ENCODE assay signal across 2 cellular contexts in the genomic region with DNA sequence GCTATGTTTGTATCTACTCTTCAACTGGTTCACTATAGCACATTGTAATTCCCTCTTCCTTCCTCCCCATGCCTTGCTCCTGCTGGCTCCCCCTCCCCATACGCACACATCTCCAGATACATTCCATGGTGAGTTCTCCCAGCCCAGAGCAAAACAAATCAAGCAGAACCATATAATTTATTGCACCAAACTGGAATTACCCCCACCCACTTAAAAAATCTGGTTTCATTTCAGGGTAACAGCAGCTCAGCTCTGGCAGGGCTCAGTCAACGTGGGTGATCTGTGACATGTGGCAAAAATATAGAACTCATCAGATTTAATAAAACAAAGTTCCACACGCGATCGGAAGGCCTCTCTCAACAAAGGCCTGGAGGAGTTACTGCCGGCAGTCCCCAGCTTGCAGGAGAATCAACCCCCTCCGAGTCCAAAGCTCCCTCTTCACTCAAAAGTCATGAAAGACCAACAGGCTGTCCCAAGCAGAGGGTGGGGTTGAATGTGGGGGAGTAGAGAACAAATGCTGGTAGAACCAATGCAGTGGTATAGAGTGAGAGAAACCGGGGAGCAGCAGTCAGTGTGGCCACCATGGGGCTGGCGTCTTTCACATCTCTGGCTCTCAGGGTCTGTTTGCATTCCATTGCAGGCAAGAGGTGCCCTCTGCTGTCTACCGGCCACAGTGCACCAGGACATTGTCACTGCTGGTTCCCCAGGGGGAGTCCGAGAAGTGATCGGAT.
TF ChIP-seq lines count a peak whose summit lies in the region.

No MANE protein-coding gene starts in this region.

TF ChIP-seq in GM23338, 12 proteins besides CTCF, POLR2A, EP300 and RAD21 (continued from another document):
- TF ChIP-seq, protein P1, sequence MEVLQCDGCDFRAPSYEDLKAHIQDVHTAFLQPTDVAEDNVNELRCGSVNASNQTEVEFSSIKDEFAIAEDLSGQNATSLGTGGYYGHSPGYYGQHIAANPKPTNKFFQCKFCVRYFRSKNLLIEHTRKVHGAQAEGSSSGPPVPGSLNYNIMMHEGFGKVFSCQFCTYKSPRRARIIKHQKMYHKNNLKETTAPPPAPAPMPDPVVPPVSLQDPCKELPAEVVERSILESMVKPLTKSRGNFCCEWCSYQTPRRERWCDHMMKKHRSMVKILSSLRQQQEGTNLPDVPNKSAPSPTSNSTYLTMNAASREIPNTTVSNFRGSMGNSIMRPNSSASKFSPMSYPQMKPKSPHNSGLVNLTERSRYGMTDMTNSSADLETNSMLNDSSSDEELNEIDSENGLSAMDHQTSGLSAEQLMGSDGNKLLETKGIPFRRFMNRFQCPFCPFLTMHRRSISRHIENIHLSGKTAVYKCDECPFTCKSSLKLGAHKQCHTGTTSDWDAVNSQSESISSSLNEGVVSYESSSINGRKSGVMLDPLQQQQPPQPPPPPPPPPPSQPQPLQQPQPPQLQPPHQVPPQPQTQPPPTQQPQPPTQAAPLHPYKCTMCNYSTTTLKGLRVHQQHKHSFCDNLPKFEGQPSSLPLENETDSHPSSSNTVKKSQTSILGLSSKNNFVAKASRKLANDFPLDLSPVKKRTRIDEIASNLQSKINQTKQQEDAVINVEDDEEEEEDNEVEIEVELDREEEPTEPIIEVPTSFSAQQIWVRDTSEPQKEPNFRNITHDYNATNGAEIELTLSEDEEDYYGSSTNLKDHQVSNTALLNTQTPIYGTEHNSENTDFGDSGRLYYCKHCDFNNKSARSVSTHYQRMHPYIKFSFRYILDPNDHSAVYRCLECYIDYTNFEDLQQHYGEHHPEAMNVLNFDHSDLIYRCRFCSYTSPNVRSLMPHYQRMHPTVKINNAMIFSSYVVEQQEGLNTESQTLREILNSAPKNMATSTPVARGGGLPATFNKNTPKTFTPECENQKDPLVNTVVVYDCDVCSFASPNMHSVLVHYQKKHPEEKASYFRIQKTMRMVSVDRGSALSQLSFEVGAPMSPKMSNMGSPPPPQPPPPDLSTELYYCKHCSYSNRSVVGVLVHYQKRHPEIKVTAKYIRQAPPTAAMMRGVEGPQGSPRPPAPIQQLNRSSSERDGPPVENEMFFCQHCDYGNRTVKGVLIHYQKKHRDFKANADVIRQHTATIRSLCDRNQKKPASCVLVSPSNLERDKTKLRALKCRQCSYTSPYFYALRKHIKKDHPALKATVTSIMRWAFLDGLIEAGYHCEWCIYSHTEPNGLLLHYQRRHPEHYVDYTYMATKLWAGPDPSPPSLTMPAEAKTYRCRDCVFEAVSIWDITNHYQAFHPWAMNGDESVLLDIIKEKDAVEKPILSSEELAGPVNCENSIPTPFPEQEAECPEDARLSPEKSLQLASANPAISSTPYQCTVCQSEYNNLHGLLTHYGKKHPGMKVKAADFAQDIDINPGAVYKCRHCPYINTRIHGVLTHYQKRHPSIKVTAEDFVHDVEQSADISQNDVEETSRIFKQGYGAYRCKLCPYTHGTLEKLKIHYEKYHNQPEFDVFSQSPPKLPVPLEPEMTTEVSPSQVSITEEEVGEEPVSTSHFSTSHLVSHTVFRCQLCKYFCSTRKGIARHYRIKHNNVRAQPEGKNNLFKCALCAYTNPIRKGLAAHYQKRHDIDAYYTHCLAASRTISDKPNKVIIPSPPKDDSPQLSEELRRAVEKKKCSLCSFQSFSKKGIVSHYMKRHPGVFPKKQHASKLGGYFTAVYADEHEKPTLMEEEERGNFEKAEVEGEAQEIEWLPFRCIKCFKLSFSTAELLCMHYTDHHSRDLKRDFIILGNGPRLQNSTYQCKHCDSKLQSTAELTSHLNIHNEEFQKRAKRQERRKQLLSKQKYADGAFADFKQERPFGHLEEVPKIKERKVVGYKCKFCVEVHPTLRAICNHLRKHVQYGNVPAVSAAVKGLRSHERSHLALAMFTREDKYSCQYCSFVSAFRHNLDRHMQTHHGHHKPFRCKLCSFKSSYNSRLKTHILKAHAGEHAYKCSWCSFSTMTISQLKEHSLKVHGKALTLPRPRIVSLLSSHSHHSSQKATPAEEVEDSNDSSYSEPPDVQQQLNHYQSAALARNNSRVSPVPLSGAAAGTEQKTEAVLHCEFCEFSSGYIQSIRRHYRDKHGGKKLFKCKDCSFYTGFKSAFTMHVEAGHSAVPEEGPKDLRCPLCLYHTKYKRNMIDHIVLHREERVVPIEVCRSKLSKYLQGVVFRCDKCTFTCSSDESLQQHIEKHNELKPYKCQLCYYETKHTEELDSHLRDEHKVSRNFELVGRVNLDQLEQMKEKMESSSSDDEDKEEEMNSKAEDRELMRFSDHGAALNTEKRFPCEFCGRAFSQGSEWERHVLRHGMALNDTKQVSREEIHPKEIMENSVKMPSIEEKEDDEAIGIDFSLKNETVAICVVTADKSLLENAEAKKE (CRISPR knock-in tag; IDR thresholded peaks at IDR 0.05): peak; percentile 45; the same call in 1 of the 2 replicates

TF ChIP-seq in HepG2, 621 proteins besides CTCF, POLR2A, EP300 and RAD21 (continued from another document and continues in another):
- TF ChIP-seq, protein P2, sequence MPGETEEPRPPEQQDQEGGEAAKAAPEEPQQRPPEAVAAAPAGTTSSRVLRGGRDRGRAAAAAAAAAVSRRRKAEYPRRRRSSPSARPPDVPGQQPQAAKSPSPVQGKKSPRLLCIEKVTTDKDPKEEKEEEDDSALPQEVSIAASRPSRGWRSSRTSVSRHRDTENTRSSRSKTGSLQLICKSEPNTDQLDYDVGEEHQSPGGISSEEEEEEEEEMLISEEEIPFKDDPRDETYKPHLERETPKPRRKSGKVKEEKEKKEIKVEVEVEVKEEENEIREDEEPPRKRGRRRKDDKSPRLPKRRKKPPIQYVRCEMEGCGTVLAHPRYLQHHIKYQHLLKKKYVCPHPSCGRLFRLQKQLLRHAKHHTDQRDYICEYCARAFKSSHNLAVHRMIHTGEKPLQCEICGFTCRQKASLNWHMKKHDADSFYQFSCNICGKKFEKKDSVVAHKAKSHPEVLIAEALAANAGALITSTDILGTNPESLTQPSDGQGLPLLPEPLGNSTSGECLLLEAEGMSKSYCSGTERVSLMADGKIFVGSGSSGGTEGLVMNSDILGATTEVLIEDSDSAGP (CRISPR knock-in tag; IDR thresholded peaks at IDR 0.05; ENCODE audit: borderline replicate concordance): peak; percentile 46; the same call in 1 of the 2 replicates
- TF ChIP-seq GLMP (CRISPR knock-in tag; IDR thresholded peaks at IDR 0.05; ENCODE audit: borderline replicate concordance) (no peak), KDM6A (CRISPR knock-in tag; IDR thresholded peaks at IDR 0.05; ENCODE audit: low read depth) (no peak), SALL1 (CRISPR knock-in tag; IDR thresholded peaks at IDR 0.05) (0 out of 2 replicates have a peak, but pooled peaks have one; percentile 17), SMC3 (IDR thresholded peaks at IDR 0.05; ENCODE audit: low read length) (peak; percentile 61), STAG1 (CRISPR knock-in tag; IDR thresholded peaks at IDR 0.05) (peak; percentile 79), SOX5 (CRISPR knock-in tag; IDR thresholded peaks at IDR 0.05; ENCODE audit: borderline replicate concordance) (no peak), ZSCAN29 (CRISPR knock-in tag; conservative IDR thresholded peaks at IDR 0.05) (0 out of 2 replicates have a peak, but pooled peaks have one; percentile 27), TBX3 (IDR thresholded peaks at IDR 0.05; ENCODE audit: borderline replicate concordance) (no peak), TEAD3 (CRISPR knock-in tag; optimal IDR thresholded peaks at IDR 0.05; ENCODE audit: borderline replicate concordance) (peak; percentile 88), NAIF1 (CRISPR knock-in tag; IDR thresholded peaks at IDR 0.05; ENCODE audit: borderline replicate concordance) (no peak), FOXJ3 (CRISPR knock-in tag; IDR thresholded peaks at IDR 0.05; ENCODE audit: borderline replicate concordance) (no peak), PLSCR1 (CRISPR knock-in tag; IDR thresholded peaks at IDR 0.05; ENCODE audit: borderline replicate concordance) (no peak), ZFP82 (CRISPR knock-in tag; IDR thresholded peaks at IDR 0.05; ENCODE audit: borderline replicate concordance) (no peak), MLX (CRISPR knock-in tag; IDR thresholded peaks at IDR 0.05) (no peak), JARID2 (CRISPR knock-in tag; IDR thresholded peaks at IDR 0.05; ENCODE audit: insufficient replicate concordance) (no peak), THAP8 (CRISPR knock-in tag; IDR thresholded peaks at IDR 0.05; ENCODE audit: borderline replicate concordance) (no peak), ZNF414 (CRISPR knock-in tag; IDR thresholded peaks at IDR 0.05) (no peak), ZBTB34 (CRISPR knock-in tag; IDR thresholded peaks at IDR 0.05) (no peak), CC2D1A (CRISPR knock-in tag; IDR thresholded peaks at IDR 0.05) (no peak), ZFP36L2 (CRISPR knock-in tag; IDR thresholded peaks at IDR 0.05) (no peak), GATAD2A (CRISPR knock-in tag; IDR thresholded peaks at IDR 0.05) (0 out of 2 replicates have a peak, but pooled peaks have one; percentile 19), ZNF780A (CRISPR knock-in tag; IDR thresholded peaks at IDR 0.05) (no peak), FOXA1 (IDR thresholded peaks at IDR 0.05) (no peak), FOXA1 (CRISPR knock-in tag; IDR thresholded peaks at IDR 0.05) (peak; percentile 15; the same call in 1 of the 2 replicates), ZMYM4 (CRISPR knock-in tag; IDR thresholded peaks at IDR 0.05) (no peak), PBX2 (CRISPR knock-in tag; IDR thresholded peaks at IDR 0.05) (no peak), MYNN (CRISPR knock-in tag; IDR thresholded peaks at IDR 0.05; ENCODE audit: low read depth) (no peak), FOXC1 (CRISPR knock-in tag; IDR thresholded peaks at IDR 0.05; ENCODE audit: borderline replicate concordance) (no peak), CENPT (CRISPR knock-in tag; IDR thresholded peaks at IDR 0.05; ENCODE audit: low read depth) (no peak), MED8 (CRISPR knock-in tag; IDR thresholded peaks at IDR 0.05; ENCODE audit: insufficient replicate concordance) (no peak), NCOA2 (CRISPR knock-in tag; IDR thresholded peaks at IDR 0.05) (no peak), NONO (IDR thresholded peaks at IDR 0.05) (no peak), NONO (CRISPR knock-in tag; conservative IDR thresholded peaks at IDR 0.05) (no peak), HNRNPUL1 (IDR thresholded peaks at IDR 0.05; ENCODE audit: low read depth, low read length) (no peak), ZNF136 (CRISPR knock-in tag; IDR thresholded peaks at IDR 0.05; ENCODE audit: low read depth) (no peak)
- TF ChIP-seq, protein P3, sequence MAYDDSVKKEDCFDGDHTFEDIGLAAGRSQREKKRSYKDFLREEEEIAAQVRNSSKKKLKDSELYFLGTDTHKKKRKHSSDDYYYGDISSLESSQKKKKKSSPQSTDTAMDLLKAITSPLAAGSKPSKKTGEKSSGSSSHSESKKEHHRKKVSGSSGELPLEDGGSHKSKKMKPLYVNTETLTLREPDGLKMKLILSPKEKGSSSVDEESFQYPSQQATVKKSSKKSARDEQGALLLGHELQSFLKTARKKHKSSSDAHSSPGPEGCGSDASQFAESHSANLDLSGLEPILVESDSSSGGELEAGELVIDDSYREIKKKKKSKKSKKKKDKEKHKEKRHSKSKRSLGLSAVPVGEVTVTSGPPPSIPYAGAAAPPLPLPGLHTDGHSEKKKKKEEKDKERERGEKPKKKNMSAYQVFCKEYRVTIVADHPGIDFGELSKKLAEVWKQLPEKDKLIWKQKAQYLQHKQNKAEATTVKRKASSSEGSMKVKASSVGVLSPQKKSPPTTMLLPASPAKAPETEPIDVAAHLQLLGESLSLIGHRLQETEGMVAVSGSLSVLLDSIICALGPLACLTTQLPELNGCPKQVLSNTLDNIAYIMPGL (CRISPR knock-in tag; IDR thresholded peaks at IDR 0.05; ENCODE audit: borderline replicate concordance in 1 of 2, low read depth in 1 of 2): peak in 1 of 2 experiments; percentile 45; a peak in 1 of 4 replicates
